In the genomic region with DNA sequence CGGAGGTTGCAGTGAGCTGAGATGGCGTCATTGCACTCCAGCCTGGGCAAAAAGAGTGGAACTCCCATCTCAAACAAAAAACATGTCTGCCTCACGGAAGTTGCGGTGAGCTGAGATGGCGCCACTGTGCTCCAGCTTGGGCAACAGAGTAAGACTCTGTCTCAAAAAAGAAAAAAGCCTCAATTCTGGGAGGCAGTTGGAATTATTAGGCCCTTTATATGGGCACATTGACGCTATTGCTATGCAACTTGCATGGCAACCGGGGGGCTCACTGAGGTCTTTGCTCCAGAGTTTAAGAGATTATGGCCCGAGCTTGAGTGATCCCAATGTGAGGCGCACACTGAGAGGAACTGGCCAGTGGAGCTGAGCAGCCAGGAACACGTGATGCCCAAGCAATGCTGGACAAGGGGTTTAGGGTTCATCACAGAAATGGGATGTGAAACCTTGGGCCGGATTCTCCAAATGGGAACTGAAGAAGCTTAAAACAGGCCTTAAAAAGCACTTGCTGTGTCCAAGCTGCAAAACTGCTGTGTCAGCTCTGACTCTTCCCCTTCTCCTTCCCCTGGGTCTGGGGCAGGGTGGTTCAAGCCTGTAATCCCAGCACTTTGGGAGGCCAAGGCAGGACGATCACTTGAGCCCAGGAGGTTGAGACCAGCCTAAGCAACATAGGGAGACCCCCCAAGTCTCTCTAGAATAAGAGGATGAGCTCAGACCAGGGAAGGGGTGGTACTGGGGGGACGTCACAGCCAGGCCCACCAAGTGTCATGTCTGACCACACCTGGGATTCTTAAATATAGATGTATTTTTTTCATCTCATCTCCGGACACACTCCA, we compare ENCODE assay signal across 1 cellular context.
TF ChIP-seq lines count a peak whose summit lies in the region.

No MANE protein-coding gene starts in this region.

TF ChIP-seq in HepG2, 621 proteins besides CTCF, POLR2A, EP300 and RAD21 (continued from another document and continues in another):
- TF ChIP-seq, protein P1, sequence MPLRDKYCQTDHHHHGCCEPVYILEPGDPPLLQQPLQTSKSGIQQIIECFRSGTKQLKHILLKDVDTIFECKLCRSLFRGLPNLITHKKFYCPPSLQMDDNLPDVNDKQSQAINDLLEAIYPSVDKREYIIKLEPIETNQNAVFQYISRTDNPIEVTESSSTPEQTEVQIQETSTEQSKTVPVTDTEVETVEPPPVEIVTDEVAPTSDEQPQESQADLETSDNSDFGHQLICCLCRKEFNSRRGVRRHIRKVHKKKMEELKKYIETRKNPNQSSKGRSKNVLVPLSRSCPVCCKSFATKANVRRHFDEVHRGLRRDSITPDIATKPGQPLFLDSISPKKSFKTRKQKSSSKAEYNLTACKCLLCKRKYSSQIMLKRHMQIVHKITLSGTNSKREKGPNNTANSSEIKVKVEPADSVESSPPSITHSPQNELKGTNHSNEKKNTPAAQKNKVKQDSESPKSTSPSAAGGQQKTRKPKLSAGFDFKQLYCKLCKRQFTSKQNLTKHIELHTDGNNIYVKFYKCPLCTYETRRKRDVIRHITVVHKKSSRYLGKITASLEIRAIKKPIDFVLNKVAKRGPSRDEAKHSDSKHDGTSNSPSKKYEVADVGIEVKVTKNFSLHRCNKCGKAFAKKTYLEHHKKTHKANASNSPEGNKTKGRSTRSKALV (CRISPR knock-in tag; IDR thresholded peaks at IDR 0.05) = peak; percentile 24; the same call in 1 of the 2 replicates
- TF ChIP-seq, protein P2, sequence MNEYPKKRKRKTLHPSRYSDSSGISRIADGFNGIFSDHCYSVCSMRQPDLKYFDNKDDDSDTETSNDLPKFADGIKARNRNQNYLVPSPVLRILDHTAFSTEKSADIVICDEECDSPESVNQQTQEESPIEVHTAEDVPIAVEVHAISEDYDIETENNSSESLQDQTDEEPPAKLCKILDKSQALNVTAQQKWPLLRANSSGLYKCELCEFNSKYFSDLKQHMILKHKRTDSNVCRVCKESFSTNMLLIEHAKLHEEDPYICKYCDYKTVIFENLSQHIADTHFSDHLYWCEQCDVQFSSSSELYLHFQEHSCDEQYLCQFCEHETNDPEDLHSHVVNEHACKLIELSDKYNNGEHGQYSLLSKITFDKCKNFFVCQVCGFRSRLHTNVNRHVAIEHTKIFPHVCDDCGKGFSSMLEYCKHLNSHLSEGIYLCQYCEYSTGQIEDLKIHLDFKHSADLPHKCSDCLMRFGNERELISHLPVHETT (CRISPR knock-in tag; conservative IDR thresholded peaks at IDR 0.05) = 0 out of 2 replicates have a peak, but pooled peaks have one; percentile 46
- TF ChIP-seq NRL (CRISPR knock-in tag; IDR thresholded peaks at IDR 0.05; ENCODE audit: borderline replicate concordance) = 0 out of 2 replicates have a peak, but pooled peaks have one; percentile 57
- TF ChIP-seq TAF15 (IDR thresholded peaks at IDR 0.05; ENCODE audit: low read depth, low read length, poor library complexity, severe bottlenecking) = no peak
- no peak for TF ChIP-seq MBNL3 (CRISPR knock-in tag; conservative IDR thresholded peaks at IDR 0.05)
- peak; percentile 24; the same call in 1 of the 2 replicates for TF ChIP-seq ZNF644 (CRISPR knock-in tag; IDR thresholded peaks at IDR 0.05; ENCODE audit: low read depth)
- peak; percentile 54; the same call in 1 of the 2 replicates for TF ChIP-seq NR2C2 (CRISPR knock-in tag; IDR thresholded peaks at IDR 0.05; ENCODE audit: borderline replicate concordance)
- peak; percentile 75; the same call in 1 of the 2 replicates for TF ChIP-seq SALL2 (CRISPR knock-in tag; IDR thresholded peaks at IDR 0.05)
- TF ChIP-seq E2F1 (CRISPR knock-in tag; IDR thresholded peaks at IDR 0.05) = 0 out of 2 replicates have a peak, but pooled peaks have one; percentile 15
- TF ChIP-seq HNF4A (CRISPR knock-in tag; IDR thresholded peaks at IDR 0.05) = no peak
- peak; percentile 55; the same call in 1 of the 2 replicates for TF ChIP-seq YEATS4 (CRISPR knock-in tag; IDR thresholded peaks at IDR 0.05; ENCODE audit: borderline replicate concordance)
- TF ChIP-seq SP1 (IDR thresholded peaks at IDR 0.05) = no peak
- no peak for TF ChIP-seq SP1 (CRISPR knock-in tag; IDR thresholded peaks at IDR 0.05)
- TF ChIP-seq PAF1 (CRISPR knock-in tag; IDR thresholded peaks at IDR 0.05) = peak; percentile 89; the same call in 1 of the 2 replicates
- peak; percentile 86; the same call in 1 of the 2 replicates for TF ChIP-seq ZNF550 (CRISPR knock-in tag; IDR thresholded peaks at IDR 0.05; ENCODE audit: borderline replicate concordance)
- TF ChIP-seq, protein P3, sequence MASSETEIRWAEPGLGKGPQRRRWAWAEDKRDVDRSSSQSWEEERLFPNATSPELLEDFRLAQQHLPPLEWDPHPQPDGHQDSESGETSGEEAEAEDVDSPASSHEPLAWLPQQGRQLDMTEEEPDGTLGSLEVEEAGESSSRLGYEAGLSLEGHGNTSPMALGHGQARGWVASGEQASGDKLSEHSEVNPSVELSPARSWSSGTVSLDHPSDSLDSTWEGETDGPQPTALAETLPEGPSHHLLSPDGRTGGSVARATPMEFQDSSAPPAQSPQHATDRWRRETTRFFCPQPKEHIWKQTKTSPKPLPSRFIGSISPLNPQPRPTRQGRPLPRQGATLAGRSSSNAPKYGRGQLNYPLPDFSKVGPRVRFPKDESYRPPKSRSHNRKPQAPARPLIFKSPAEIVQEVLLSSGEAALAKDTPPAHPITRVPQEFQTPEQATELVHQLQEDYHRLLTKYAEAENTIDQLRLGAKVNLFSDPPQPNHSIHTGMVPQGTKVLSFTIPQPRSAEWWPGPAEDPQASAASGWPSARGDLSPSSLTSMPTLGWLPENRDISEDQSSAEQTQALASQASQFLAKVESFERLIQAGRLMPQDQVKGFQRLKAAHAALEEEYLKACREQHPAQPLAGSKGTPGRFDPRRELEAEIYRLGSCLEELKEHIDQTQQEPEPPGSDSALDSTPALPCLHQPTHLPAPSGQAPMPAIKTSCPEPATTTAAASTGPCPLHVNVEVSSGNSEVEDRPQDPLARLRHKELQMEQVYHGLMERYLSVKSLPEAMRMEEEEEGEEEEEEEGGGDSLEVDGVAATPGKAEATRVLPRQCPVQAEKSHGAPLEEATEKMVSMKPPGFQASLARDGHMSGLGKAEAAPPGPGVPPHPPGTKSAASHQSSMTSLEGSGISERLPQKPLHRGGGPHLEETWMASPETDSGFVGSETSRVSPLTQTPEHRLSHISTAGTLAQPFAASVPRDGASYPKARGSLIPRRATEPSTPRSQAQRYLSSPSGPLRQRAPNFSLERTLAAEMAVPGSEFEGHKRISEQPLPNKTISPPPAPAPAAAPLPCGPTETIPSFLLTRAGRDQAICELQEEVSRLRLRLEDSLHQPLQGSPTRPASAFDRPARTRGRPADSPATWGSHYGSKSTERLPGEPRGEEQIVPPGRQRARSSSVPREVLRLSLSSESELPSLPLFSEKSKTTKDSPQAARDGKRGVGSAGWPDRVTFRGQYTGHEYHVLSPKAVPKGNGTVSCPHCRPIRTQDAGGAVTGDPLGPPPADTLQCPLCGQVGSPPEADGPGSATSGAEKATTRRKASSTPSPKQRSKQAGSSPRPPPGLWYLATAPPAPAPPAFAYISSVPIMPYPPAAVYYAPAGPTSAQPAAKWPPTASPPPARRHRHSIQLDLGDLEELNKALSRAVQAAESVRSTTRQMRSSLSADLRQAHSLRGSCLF (CRISPR knock-in tag; IDR thresholded peaks at IDR 0.05; ENCODE audit: borderline replicate concordance) = no peak; the same call in 1 of the 2 replicates
- TF ChIP-seq ETV5 (CRISPR knock-in tag; IDR thresholded peaks at IDR 0.05; ENCODE audit: borderline replicate concordance) = peak; percentile 15; the same call in 1 of the 2 replicates
- TF ChIP-seq ZNF878 (CRISPR knock-in tag; IDR thresholded peaks at IDR 0.05) = peak; percentile 75; the same call in 1 of the 2 replicates
- peak; percentile 71; the same call in 1 of the 2 replicates for TF ChIP-seq MBD4 (IDR thresholded peaks at IDR 0.05; ENCODE audit: borderline replicate concordance, low read length)
- TF ChIP-seq, protein P4, sequence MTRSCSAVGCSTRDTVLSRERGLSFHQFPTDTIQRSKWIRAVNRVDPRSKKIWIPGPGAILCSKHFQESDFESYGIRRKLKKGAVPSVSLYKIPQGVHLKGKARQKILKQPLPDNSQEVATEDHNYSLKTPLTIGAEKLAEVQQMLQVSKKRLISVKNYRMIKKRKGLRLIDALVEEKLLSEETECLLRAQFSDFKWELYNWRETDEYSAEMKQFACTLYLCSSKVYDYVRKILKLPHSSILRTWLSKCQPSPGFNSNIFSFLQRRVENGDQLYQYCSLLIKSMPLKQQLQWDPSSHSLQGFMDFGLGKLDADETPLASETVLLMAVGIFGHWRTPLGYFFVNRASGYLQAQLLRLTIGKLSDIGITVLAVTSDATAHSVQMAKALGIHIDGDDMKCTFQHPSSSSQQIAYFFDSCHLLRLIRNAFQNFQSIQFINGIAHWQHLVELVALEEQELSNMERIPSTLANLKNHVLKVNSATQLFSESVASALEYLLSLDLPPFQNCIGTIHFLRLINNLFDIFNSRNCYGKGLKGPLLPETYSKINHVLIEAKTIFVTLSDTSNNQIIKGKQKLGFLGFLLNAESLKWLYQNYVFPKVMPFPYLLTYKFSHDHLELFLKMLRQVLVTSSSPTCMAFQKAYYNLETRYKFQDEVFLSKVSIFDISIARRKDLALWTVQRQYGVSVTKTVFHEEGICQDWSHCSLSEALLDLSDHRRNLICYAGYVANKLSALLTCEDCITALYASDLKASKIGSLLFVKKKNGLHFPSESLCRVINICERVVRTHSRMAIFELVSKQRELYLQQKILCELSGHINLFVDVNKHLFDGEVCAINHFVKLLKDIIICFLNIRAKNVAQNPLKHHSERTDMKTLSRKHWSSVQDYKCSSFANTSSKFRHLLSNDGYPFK (CRISPR knock-in tag; IDR thresholded peaks at IDR 0.05; ENCODE audit: borderline replicate concordance) = peak; percentile 58; the same call in 1 of the 2 replicates
- TF ChIP-seq NFIC (IDR thresholded peaks at IDR 0.05; ENCODE audit: low read length) = peak; percentile 22; the same call in 1 of the 2 replicates
- peak; percentile 48; the same call in 1 of the 2 replicates for TF ChIP-seq ZNF687 (CRISPR knock-in tag; IDR thresholded peaks at IDR 0.05)
- no peak for TF ChIP-seq ZNF343 (CRISPR knock-in tag; IDR thresholded peaks at IDR 0.05)
- no peak for TF ChIP-seq TIGD3 (CRISPR knock-in tag; IDR thresholded peaks at IDR 0.05; ENCODE audit: borderline replicate concordance)
- TF ChIP-seq, protein P5, sequence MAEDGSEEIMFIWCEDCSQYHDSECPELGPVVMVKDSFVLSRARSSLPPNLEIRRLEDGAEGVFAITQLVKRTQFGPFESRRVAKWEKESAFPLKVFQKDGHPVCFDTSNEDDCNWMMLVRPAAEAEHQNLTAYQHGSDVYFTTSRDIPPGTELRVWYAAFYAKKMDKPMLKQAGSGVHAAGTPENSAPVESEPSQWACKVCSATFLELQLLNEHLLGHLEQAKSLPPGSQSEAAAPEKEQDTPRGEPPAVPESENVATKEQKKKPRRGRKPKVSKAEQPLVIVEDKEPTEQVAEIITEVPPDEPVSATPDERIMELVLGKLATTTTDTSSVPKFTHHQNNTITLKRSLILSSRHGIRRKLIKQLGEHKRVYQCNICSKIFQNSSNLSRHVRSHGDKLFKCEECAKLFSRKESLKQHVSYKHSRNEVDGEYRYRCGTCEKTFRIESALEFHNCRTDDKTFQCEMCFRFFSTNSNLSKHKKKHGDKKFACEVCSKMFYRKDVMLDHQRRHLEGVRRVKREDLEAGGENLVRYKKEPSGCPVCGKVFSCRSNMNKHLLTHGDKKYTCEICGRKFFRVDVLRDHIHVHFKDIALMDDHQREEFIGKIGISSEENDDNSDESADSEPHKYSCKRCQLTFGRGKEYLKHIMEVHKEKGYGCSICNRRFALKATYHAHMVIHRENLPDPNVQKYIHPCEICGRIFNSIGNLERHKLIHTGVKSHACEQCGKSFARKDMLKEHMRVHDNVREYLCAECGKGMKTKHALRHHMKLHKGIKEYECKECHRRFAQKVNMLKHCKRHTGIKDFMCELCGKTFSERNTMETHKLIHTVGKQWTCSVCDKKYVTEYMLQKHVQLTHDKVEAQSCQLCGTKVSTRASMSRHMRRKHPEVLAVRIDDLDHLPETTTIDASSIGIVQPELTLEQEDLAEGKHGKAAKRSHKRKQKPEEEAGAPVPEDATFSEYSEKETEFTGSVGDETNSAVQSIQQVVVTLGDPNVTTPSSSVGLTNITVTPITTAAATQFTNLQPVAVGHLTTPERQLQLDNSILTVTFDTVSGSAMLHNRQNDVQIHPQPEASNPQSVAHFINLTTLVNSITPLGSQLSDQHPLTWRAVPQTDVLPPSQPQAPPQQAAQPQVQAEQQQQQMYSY (CRISPR knock-in tag; IDR thresholded peaks at IDR 0.05) = peak; percentile 68; the same call in 1 of the 2 replicates
